ENCODE assay signal across 22 cellular contexts in genomic region chr13:46016216-46016615, GRCh38. TPM values are rescaled to one million over a fixed set of nuclear protein-coding genes. Genes with fewer than 3 reads are reported as not detected.
DNase-seq lines count a peak whose midpoint lies in the region; ATAC-seq, FAIRE-seq and TF ChIP-seq lines count a peak whose summit lies in the region.
"Had no signal": no experiment of that assay in that cellular context is flagged by ENCODE, and none has a peak within 500 bp of the region (broad histone marks: within the 10 kb centered on the region; RNA-seq: fewer than 3 reads in every experiment).

No MANE protein-coding gene starts in this region.

- peaks cover 0 to 14% of the 10 kb centered on the region in 2 donors for H3K36me3 Mint-ChIP-seq in activated T-cell treated with anti-CD3 and anti-CD28 coated beads, Interleukin-2, amount 50 U/mL, for 72 hours (ENCODE audit: insufficient read depth in 2 of 2)
- H3K36me3 Mint-ChIP-seq in activated T-cell treated with anti-CD3 and anti-CD28 coated beads, Interleukin-2, amount 50 U/mL, for 24 hours (ENCODE audit: low read depth), result peaks cover 72% of the 10 kb centered on the region
- H3K36me3 Mint-ChIP-seq in progenitor cell of endocrine pancreas (ENCODE audit: insufficient read depth), result peaks cover 13% of the 10 kb centered on the region
- H3K36me3 Mint-ChIP-seq: IgD-negative memory B cell had no signal

- H3K9me3 ChIP-seq in HepG2 (ENCODE audit: low read length), result no peaks in the 10 kb centered on the region
- H3K9me3 ChIP-seq in right lobe of liver, result no peaks in the 10 kb centered on the region
- H3K9me3 ChIP-seq: A549, BLaER1 had no signal

- H2AFZ ChIP-seq in HepG2 (ENCODE audit: low read length), result no peak overlapping the region

- H3K79me2 ChIP-seq in HepG2 (ENCODE audit: insufficient read depth, low read length), result no peaks in the 10 kb centered on the region

- DNase-seq in activated T-cell treated with anti-CD3 and anti-CD28 coated beads, Interleukin-2, amount 50 U/mL, for 72 hours, result no peak
- DNase-seq in activated T-cell treated with anti-CD3 and anti-CD28 coated beads, Interleukin-2, amount 50 U/mL, for 24 hours, result no peak
- no peak for DNase-seq in HepG2 (ENCODE audit: low spot score)
- no peak for DNase-seq in right lobe of liver
- no peak for DNase-seq in progenitor cell of endocrine pancreas (ENCODE audit: low spot score, unreplicated experiment)
- DNase-seq in G401 (ENCODE audit: low spot score), result no peak
- DNase-seq: CD4-positive, alpha-beta memory T cell; DMS153; DMS79; GF-D8; H9; KG1 had no signal

- TF ChIP-seq RAD21 in HepG2 (CRISPR knock-in tag; IDR thresholded peaks at IDR 0.05), result no peak

- FAIRE-seq in HepG2 (lab: Jason Lieb, UNC), result no peak
- FAIRE-seq: A549, GM19239, H1 had no signal

- peaks cover 4 to 37% of the 10 kb centered on the region in 2 experiments for H3K36me3 ChIP-seq in HepG2 (replicated peaks in 1 of 2; ENCODE audit: control insufficient read depth in 1 of 2, insufficient read depth in 2 of 2, low read length in 2 of 2)
- H3K36me3 ChIP-seq in right lobe of liver, result peaks cover 0 to 66% (median 23%) of the 10 kb centered on the region in 4 donors

- no peak for TF ChIP-seq POLR2A in HepG2 (IDR thresholded peaks at IDR 0.05; ENCODE audit: insufficient read depth in 1 of 2, low read depth in 2 of 2, low read length in 2 of 2)
- TF ChIP-seq POLR2A in right lobe of liver (IDR thresholded peaks at IDR 0.05), result no peak

- no peak overlapping the region for H3K4me2 ChIP-seq in HepG2 (ENCODE audit: low read depth, low read length)
- H3K4me2 ChIP-seq: A549, BLaER1 had no signal

- intact Hi-C loops in HepG2 (cut with micrococcal nuclease; ENCODE audit: unreplicated experiment), result no loop called here
- intact Hi-C loops in right lobe of liver (cut with DNase I), result no loop called here

- BruUV-seq in HepG2 (replicated peaks; lab: Mats Ljungman, UMichigan), result no TSS peak

- POLR2A ChIA-PET in HepG2 (lab: Yijun Ruan, JAX), result no interaction called here

- peak overlapping the region; percentile 8 for H3K27ac Mint-ChIP-seq in activated T-cell treated with anti-CD3 and anti-CD28 coated beads, Interleukin-2, amount 50 U/mL, for 72 hours
- no peak overlapping the region for H3K27ac Mint-ChIP-seq in activated T-cell treated with anti-CD3 and anti-CD28 coated beads, Interleukin-2, amount 50 U/mL, for 24 hours
- H3K27ac Mint-ChIP-seq in progenitor cell of endocrine pancreas, result peak overlapping the region; percentile 47
- H3K27ac Mint-ChIP-seq: H9, IgD-negative memory B cell had no signal

- in situ Hi-C loops in HepG2 (cut with HindIII; ENCODE audit: extremely low pct_ligation_motif_present, low pct_unique_long_range_greater_than_20kb) (no loop called here), G401 (cut with HindIII; ENCODE audit: low sequenced_read_pairs) (no loop called here)

- peaks cover 13% of the 10 kb centered on the region for H3K4me1 Mint-ChIP-seq in activated T-cell treated with anti-CD3 and anti-CD28 coated beads, Interleukin-2, amount 50 U/mL, for 72 hours (ENCODE audit: low read depth)
- peaks cover 9% of the 10 kb centered on the region for H3K4me1 Mint-ChIP-seq in activated T-cell treated with anti-CD3 and anti-CD28 coated beads, Interleukin-2, amount 50 U/mL, for 24 hours (ENCODE audit: low read depth)
- no peaks in the 10 kb centered on the region for H3K4me1 Mint-ChIP-seq in progenitor cell of endocrine pancreas (ENCODE audit: low read depth)
- H3K4me1 Mint-ChIP-seq: H9 had no signal

- H3K27me3 ChIP-seq in HepG2 (ENCODE audit: control insufficient read depth in 1 of 2, insufficient read depth in 2 of 2, low read length in 2 of 2) (no peaks in the 10 kb centered on the region), right lobe of liver (no peaks in the 10 kb centered on the region)
- H3K27me3 ChIP-seq: BLaER1 had no signal

- no peak overlapping the region for H3K9ac ChIP-seq in HepG2 (ENCODE audit: insufficient read depth, low read depth, low read length)
- H3K9ac ChIP-seq: BLaER1 had no signal

- H3K27me3 Mint-ChIP-seq in activated T-cell treated with anti-CD3 and anti-CD28 coated beads, Interleukin-2, amount 50 U/mL, for 72 hours (ENCODE audit: low read depth), result no peaks in the 10 kb centered on the region
- H3K27me3 Mint-ChIP-seq in activated T-cell treated with anti-CD3 and anti-CD28 coated beads, Interleukin-2, amount 50 U/mL, for 24 hours, result no peaks in the 10 kb centered on the region
- H3K27me3 Mint-ChIP-seq in progenitor cell of endocrine pancreas, result no peaks in the 10 kb centered on the region
- H3K27me3 Mint-ChIP-seq: CD4-positive, alpha-beta memory T cell; IgD-negative memory B cell had no signal

- H3K27ac ChIP-seq in HepG2 (ENCODE audit: extremely low read length, insufficient read depth, low read length) (no peak overlapping the region), right lobe of liver (no peak overlapping the region)
- H3K27ac ChIP-seq: 22Rv1, A549, BLaER1, HL-60 had no signal

- TF ChIP-seq CTCF in HepG2 (CRISPR knock-in tag; IDR thresholded peaks at IDR 0.05) (no peak), right lobe of liver (IDR thresholded peaks at IDR 0.05) (no peak), progenitor cell of endocrine pancreas (IDR thresholded peaks at IDR 0.05; ENCODE audit: unreplicated experiment) (no peak)

- H4K20me1 ChIP-seq in HepG2 (ENCODE audit: insufficient read depth, low read length), result no peaks in the 10 kb centered on the region
- H4K20me1 ChIP-seq: BLaER1 had no signal

- CTCF ChIA-PET in HepG2 (lab: Yijun Ruan, JAX; ENCODE audit: low intra/inter-chr PET ratio, low total read pairs), result no interaction called here

- H3K4me3 Mint-ChIP-seq in activated T-cell treated with anti-CD3 and anti-CD28 coated beads, Interleukin-2, amount 50 U/mL, for 72 hours, result no peak overlapping the region
- no peak overlapping the region for H3K4me3 Mint-ChIP-seq in activated T-cell treated with anti-CD3 and anti-CD28 coated beads, Interleukin-2, amount 50 U/mL, for 24 hours
- no peak overlapping the region for H3K4me3 Mint-ChIP-seq in progenitor cell of endocrine pancreas (ENCODE audit: low read depth)
- H3K4me3 Mint-ChIP-seq: CD14-positive monocyte; CD4-positive, alpha-beta memory T cell; H9; IgD-negative memory B cell had no signal

- no peak for TF ChIP-seq EP300 in HepG2 (IDR thresholded peaks at IDR 0.05; ENCODE audit: low read depth in 2 of 2, low read length in 2 of 2)
- no peak for TF ChIP-seq EP300 in HepG2 (CRISPR knock-in tag; IDR thresholded peaks at IDR 0.05; ENCODE audit: borderline replicate concordance)

- H3K4me1 ChIP-seq in HepG2 (ENCODE audit: insufficient read depth, low read length), result no peaks in the 10 kb centered on the region
- no peaks in the 10 kb centered on the region for H3K4me1 ChIP-seq in right lobe of liver
- H3K4me1 ChIP-seq: A549, BLaER1 had no signal

- no peak overlapping the region for H3K4me3 ChIP-seq in HepG2 (replicated peaks in 1 of 3; ENCODE audit: insufficient read depth in 1 of 3, low read depth in 2 of 3, low read length in 3 of 3)
- H3K4me3 ChIP-seq in right lobe of liver, result no peak overlapping the region
- H3K4me3 ChIP-seq: A549, BLaER1, GM12878 had no signal

- H3K9me3 Mint-ChIP-seq in activated T-cell treated with anti-CD3 and anti-CD28 coated beads, Interleukin-2, amount 50 U/mL, for 72 hours, result no peaks in the 10 kb centered on the region
- H3K9me3 Mint-ChIP-seq in activated T-cell treated with anti-CD3 and anti-CD28 coated beads, Interleukin-2, amount 50 U/mL, for 24 hours, result no peaks in the 10 kb centered on the region
- no peaks in the 10 kb centered on the region for H3K9me3 Mint-ChIP-seq in progenitor cell of endocrine pancreas (ENCODE audit: low read depth)
- H3K9me3 Mint-ChIP-seq: CD14-positive monocyte; CD4-positive, alpha-beta memory T cell; H9; IgD-negative memory B cell had no signal

- ATAC-seq in activated T-cell treated with anti-CD3 and anti-CD28 coated beads, Interleukin-2, amount 50 U/mL, for 72 hours (replicated peaks in 1 of 2), result no peak
- ATAC-seq in HepG2, result no peak
- ATAC-seq in right lobe of liver, result no peak
- no peak for ATAC-seq in HG03280 (IDR thresholded peaks at IDR 0.05; ENCODE audit: unreplicated experiment)
- ATAC-seq: A549, GM12878 had no signal

RNA-seq across cellular contexts. Expression of gene ZC3H13, which starts 36.3 kb away (rescaled TPM):
- 10 to 100 TPM; 39.6 to 48.3 TPM for total RNA-seq in activated T-cell treated with anti-CD3 and anti-CD28 coated beads, Interleukin-2, amount 50 U/mL, for 72 hours
- total RNA-seq in HepG2 (2016; rRNA removed; fragmentation: Illumina TruSeq; extraction: Trizol), result 23.5 and 30.4 TPM in 2 replicates
- 40.4 and 43.0 TPM in 2 replicates for total RNA-seq in HepG2 (2016; cell fraction: cytosol; rRNA removed; fragmentation: Illumina TruSeq; extraction: Trizol; ENCODE audit: low read depth)
- total RNA-seq in HepG2 (2016; cell fraction: insoluble cytoplasmic fraction; rRNA removed; fragmentation: Illumina TruSeq; extraction: Trizol), result 23.3 and 26.1 TPM in 2 replicates
- total RNA-seq in HepG2 (2016; cell fraction: membrane; rRNA removed; fragmentation: Illumina TruSeq; extraction: Trizol), result 27.6 and 36.6 TPM in 2 replicates
- 41.5 and 45.5 TPM in 2 replicates for total RNA-seq in HepG2 (2016; cell fraction: nucleus; rRNA removed; fragmentation: Illumina TruSeq; extraction: Trizol)
- polyA plus RNA-seq in HepG2 (2011; rRNA removed), result 2.7 and 3.1 TPM in 2 replicates
- polyA plus RNA-seq in HepG2 (2011; cell fraction: cytosol; rRNA removed), result 1.2 and 2.2 TPM in 2 replicates
- polyA plus RNA-seq in HepG2 (2011; cell fraction: nucleus; rRNA removed), result 7.9 and 8.7 TPM in 2 replicates
- 13.9 and 16.3 TPM in 2 replicates for polyA plus RNA-seq in HepG2 (2012)
- polyA plus RNA-seq in HepG2 (2016; cell fraction: cytosol; fragmentation: Illumina TruSeq; extraction: Trizol; ENCODE audit: low read depth), result 0.78 and 0.80 TPM in 2 replicates
- 23.6 and 23.9 TPM in 2 replicates for polyA plus RNA-seq in HepG2 (2016; cell fraction: insoluble cytoplasmic fraction; fragmentation: Illumina TruSeq; extraction: Trizol; ENCODE audit: low read depth)
- polyA plus RNA-seq in HepG2 (2016; cell fraction: membrane; fragmentation: Illumina TruSeq; extraction: Trizol; ENCODE audit: low read depth), result 2.9 and 3.0 TPM in 2 replicates
- 55.1 and 56.8 TPM in 2 replicates for polyA plus RNA-seq in HepG2 (2016; cell fraction: nucleus; fragmentation: Illumina TruSeq; extraction: Trizol; ENCODE audit: insufficient read depth, low read depth)
- polyA minus RNA-seq in HepG2 (2011; rRNA and poly(A)+ RNA removed; ENCODE audit: low replicate concordance), result 6.3 and 6.5 TPM in 2 replicates
- polyA minus RNA-seq in HepG2 (2011; cell fraction: cytosol; rRNA and poly(A)+ RNA removed), result 5.9 and 8.8 TPM in 2 replicates
- 26.0 and 28.6 TPM in 2 replicates for polyA minus RNA-seq in HepG2 (2011; cell fraction: nucleus; rRNA and poly(A)+ RNA removed)
- total RNA-seq in right lobe of liver, result 10 to 100 TPM; 20.3 to 52.8 (median 50.3) TPM
- total RNA-seq in progenitor cell of endocrine pancreas, result 61.4 and 65.9 TPM in 2 replicates
- 3.5 and 9.6 TPM in 2 replicates for total RNA-seq in G401 (2014; rRNA removed; shearing (Covaris generic))
